ENCODE assay signal across 11 cellular contexts in genomic region chr17:74190807-74191206, GRCh38. TPM values are rescaled to one million over a fixed set of nuclear protein-coding genes. Genes with fewer than 3 reads are reported as not detected.
DNase-seq lines count a peak whose midpoint lies in the region; ATAC-seq, FAIRE-seq and TF ChIP-seq lines count a peak whose summit lies in the region.
"Had no signal": no experiment of that assay in that cellular context is flagged by ENCODE, and none has a peak within 500 bp of the region (broad histone marks: within the 10 kb centered on the region; RNA-seq: fewer than 3 reads in every experiment).

No MANE protein-coding gene starts in this region.

- H4K20me1 ChIP-seq in keratinocyte (ENCODE audit: control insufficient read depth, extremely low read depth, insufficient read depth, low read length), result no peaks in the 10 kb centered on the region

- H3K27ac ChIP-seq in left ventricle myocardium inferior (replicated peaks), result no peak overlapping the region
- H3K27ac ChIP-seq in keratinocyte (ENCODE audit: control insufficient read depth, insufficient read depth, low read length), result no peak overlapping the region
- H3K27ac ChIP-seq: epithelial cell of prostate, thoracic aorta had no signal

- no peaks in the 10 kb centered on the region for H3K4me1 ChIP-seq in left ventricle myocardium inferior
- peaks cover 2% of the 10 kb centered on the region for H3K4me1 ChIP-seq in keratinocyte (ENCODE audit: control insufficient read depth, extremely low read depth, insufficient read depth, low read length)
- H3K4me1 ChIP-seq: HAP-1 had no signal

- no peak overlapping the region for H3K4me3 ChIP-seq in left ventricle myocardium inferior
- H3K4me3 ChIP-seq in keratinocyte (ENCODE audit: control insufficient read depth in 2 of 3, extremely low read depth in 1 of 3, insufficient read depth in 2 of 3, low read depth in 1 of 3, low read length in 3 of 3), result no peak overlapping the region
- H3K4me3 ChIP-seq: HAP-1, thoracic aorta had no signal

- H3K9me1 ChIP-seq in keratinocyte (ENCODE audit: control insufficient read depth, extremely low read depth, insufficient read depth, low read length), result no peaks in the 10 kb centered on the region

- dilution Hi-C loops in keratinocyte (cut with MboI; ENCODE audit: extremely low pct_ligation_motif_present, low sequenced_read_pairs), result no loop called here

- H3K9me3 ChIP-seq in left ventricle myocardium inferior (replicated peaks) (no peaks in the 10 kb centered on the region), keratinocyte (ENCODE audit: control insufficient read depth, low read depth, low read length) (no peaks in the 10 kb centered on the region)
- H3K9me3 ChIP-seq: HAP-1, thoracic aorta had no signal

- no peaks in the 10 kb centered on the region for H3K79me2 ChIP-seq in keratinocyte (ENCODE audit: control insufficient read depth, insufficient read depth, low read length)

- H3K27me3 ChIP-seq in left ventricle myocardium inferior (ENCODE audit: low read depth) (peaks cover 56% of the 10 kb centered on the region), keratinocyte (ENCODE audit: control insufficient read depth, extremely low read depth, insufficient read depth, low read length) (peaks cover 24% of the 10 kb centered on the region)

- H3K36me3 ChIP-seq in left ventricle myocardium inferior, result no peaks in the 10 kb centered on the region
- no peaks in the 10 kb centered on the region for H3K36me3 ChIP-seq in keratinocyte (ENCODE audit: control insufficient read depth in 2 of 2, extremely low read depth in 1 of 2, insufficient read depth in 2 of 2, low read length in 2 of 2)
- H3K36me3 ChIP-seq: HAP-1, thoracic aorta had no signal

- DNase-seq in left cardiac atrium (no peak), left ventricle myocardium inferior (no peak), amniotic epithelial cell (ENCODE audit: low read depth) (peak; percentile 27), keratinocyte (ENCODE audit: low read depth, low spot score) (no peak), urothelium cell line (ENCODE audit: low spot score) (peak; percentile 54), CD1c-positive myeloid dendritic cell (ENCODE audit: extremely low spot score) (no peak), NCI-H187 (lab: John Stamatoyannopoulos, UW) (no peak)

- H3K9ac ChIP-seq in keratinocyte (ENCODE audit: control insufficient read depth, extremely low read depth, insufficient read depth, low read length), result no peak overlapping the region

- TF ChIP-seq CTCF in left ventricle myocardium inferior (IDR thresholded peaks at IDR 0.05; ENCODE audit: borderline replicate concordance) (no peak), keratinocyte (optimal IDR thresholded peaks at IDR 0.05 in 1 of 3, IDR thresholded peaks at IDR 0.05 in 1 of 3, conservative IDR thresholded peaks at IDR 0.05 in 1 of 3; ENCODE audit: extremely low read depth in 1 of 3, insufficient read depth in 2 of 3, low read length in 3 of 3) (no peak)

- ATAC-seq in left cardiac atrium, result peak; percentile 9 to 32
- ATAC-seq in HG03520 (IDR thresholded peaks at IDR 0.05; ENCODE audit: unreplicated experiment), result no peak

- FAIRE-seq in keratinocyte (lab: Jason Lieb, UNC) (peak; percentile 51), urothelium cell line (lab: Jason Lieb, UNC) (peak; percentile 73)

- intact Hi-C loops in left cardiac atrium (cut with DNase I), result no loop called here
- intact Hi-C loops in left ventricle myocardium inferior (cut with micrococcal nuclease), result no loop called here

- H3K4me2 ChIP-seq in keratinocyte (ENCODE audit: control insufficient read depth, extremely low read depth, insufficient read depth, low read depth, low read length), result no peak overlapping the region

- H2AFZ ChIP-seq in keratinocyte (ENCODE audit: control insufficient read depth, low read length), result no peak overlapping the region

RNA-seq across cellular contexts. Expression of gene RPL38, which starts 12.7 kb away (rescaled TPM):
- total RNA-seq in left cardiac atrium, result 100 to 1,000 TPM; 657 to 709 TPM
- total RNA-seq in left ventricle myocardium inferior, result 702 TPM
- polyA plus RNA-seq in keratinocyte, result 1,325 to 1,779 TPM (median 1,757 TPM) in 3 replicates
- polyA plus RNA-seq in keratinocyte (2011; ENCODE audit: low read depth), result 1,281 TPM
- polyA plus RNA-seq in keratinocyte (2011; cell fraction: cytosol; rRNA removed), result 2,311 and 2,376 TPM in 2 replicates
- polyA plus RNA-seq in keratinocyte (2011; cell fraction: nucleus; rRNA removed), result 433 and 579 TPM in 2 replicates
- polyA plus RNA-seq in keratinocyte (2012; ENCODE audit: low replicate concordance), result 4,284 and 4,511 TPM in 2 replicates
- polyA minus RNA-seq in keratinocyte, result 114 to 1,718 TPM (median 1,157 TPM) in 3 replicates
- 1,055 TPM for polyA minus RNA-seq in keratinocyte (2011; cell fraction: cytosol; rRNA and poly(A)+ RNA removed)
- 168 and 186 TPM in 2 replicates for polyA minus RNA-seq in keratinocyte (2011; cell fraction: nucleus; rRNA and poly(A)+ RNA removed)

RNA-seq across cellular contexts. Expression of gene TTYH2, which starts 22.6 kb away (rescaled TPM):
- total RNA-seq in left cardiac atrium, result 10 to 100 TPM; 15.6 to 23.3 TPM
- 28.1 TPM for total RNA-seq in left ventricle myocardium inferior
- 2.2 to 8.5 TPM (median 3.7 TPM) in 3 replicates for polyA plus RNA-seq in keratinocyte
- polyA plus RNA-seq in keratinocyte (2011; ENCODE audit: low read depth), result 1.0 TPM
- polyA plus RNA-seq in keratinocyte (2011; cell fraction: cytosol; rRNA removed), result 2.6 and 3.8 TPM in 2 replicates
- polyA plus RNA-seq in keratinocyte (2011; cell fraction: nucleus; rRNA removed), result 10.0 and 14.2 TPM in 2 replicates
- 0.87 and 1.8 TPM in 2 replicates for polyA plus RNA-seq in keratinocyte (2012; ENCODE audit: low replicate concordance)
- polyA minus RNA-seq in keratinocyte, result 5.1 to 18.0 TPM (median 7.6 TPM) in 3 replicates
- 10.2 TPM for polyA minus RNA-seq in keratinocyte (2011; cell fraction: cytosol; rRNA and poly(A)+ RNA removed)
- 8.2 and 28.0 TPM in 2 replicates for polyA minus RNA-seq in keratinocyte (2011; cell fraction: nucleus; rRNA and poly(A)+ RNA removed)

Comparison
In these comparisons a context has a peak if more than half of its experiments do, and no peak if none do; other contexts are left out.
1. DNase-seq: peak in amniotic epithelial cell (single experiment) and urothelium cell line (single experiment); none in left cardiac atrium (single experiment), left ventricle myocardium inferior (single experiment), keratinocyte (single experiment), CD1c-positive myeloid dendritic cell (single experiment) and NCI-H187 (0 of 2).